Comparison of ENCODE assay signal across 8 cellular contexts in the genomic region with DNA sequence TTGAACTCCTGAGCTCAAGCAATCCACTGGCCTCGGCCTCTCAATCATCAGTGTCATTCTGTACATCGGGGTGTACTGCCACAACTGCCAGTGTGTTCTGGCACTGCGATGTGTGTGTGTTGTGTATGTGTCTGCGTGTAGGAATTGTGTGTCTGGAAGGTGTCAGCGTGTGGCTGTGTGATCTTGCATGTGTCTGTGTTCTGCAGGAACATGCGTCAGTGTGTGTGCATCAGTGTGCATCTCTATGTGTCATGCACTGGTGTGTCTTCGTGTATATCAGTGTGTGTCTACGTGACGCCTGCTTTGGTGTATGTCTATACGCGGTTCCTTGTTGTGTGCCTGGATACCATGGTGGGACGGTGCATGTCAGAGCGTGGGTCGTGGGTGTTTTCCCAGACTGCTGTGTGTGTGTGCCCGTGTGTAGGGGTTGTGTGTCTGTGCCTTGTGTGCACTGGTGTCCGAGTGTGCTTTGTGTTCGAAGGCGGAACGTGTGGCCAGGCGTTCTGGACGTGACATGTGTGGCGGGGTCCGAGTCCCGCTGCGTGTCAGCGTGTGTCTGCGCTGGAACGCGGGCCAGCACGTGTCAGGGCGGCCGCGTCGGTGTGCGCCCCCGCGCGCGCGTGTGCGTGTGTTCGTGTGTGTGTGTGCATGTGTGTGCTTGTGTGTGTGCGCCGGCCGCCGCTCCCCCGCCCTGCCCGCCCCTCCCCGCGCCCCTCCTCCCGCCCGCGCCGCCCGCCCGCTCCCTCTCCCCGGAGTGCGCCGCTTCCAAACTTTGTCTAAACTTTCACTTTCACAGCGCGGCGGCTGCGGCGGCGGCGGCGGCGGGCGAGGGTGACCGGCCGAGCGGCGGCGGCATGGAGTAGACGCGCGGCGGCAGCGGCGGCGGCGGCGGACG. TPM values are rescaled to one million over a fixed set of nuclear protein-coding genes. Genes with fewer than 3 reads are reported as not detected.
DNase-seq lines count a peak whose midpoint lies in the region; ATAC-seq, FAIRE-seq and TF ChIP-seq lines count a peak whose summit lies in the region.

A gene (plus strand): TSS at position 775 of the 895 bp plus-strand sequence. CDS start 363 bp downstream, outside the sequence.

- WGBS in thyroid gland, 2 donors = 31 to 45% methylated on average over 24 to 31 of the region's 84 CpGs

- H3K27me3 ChIP-seq in Panc1 (ENCODE audit: control insufficient read depth, insufficient read depth, low read length) (no peaks in the 10 kb centered on the region), neural cell (ENCODE audit: insufficient read depth, low read depth, low read length) (peaks cover 80% of the 10 kb centered on the region), thyroid gland (no peaks in the 10 kb centered on the region)

- in situ Hi-C loops in Panc1 (cut with HindIII; ENCODE audit: low pct_unique_long_range_greater_than_20kb, low sequenced_read_pairs) = no loop called here

- DNase-seq in GM18507 (ENCODE audit: extremely low spot score, insufficient read length, low read depth) (peak; percentile 33), Panc1 (ENCODE audit: low read depth, low spot score) (no peak), activated gamma-delta T cell (lab: John Stamatoyannopoulos, UW) (peak; percentile 44), fibroblast of the aortic adventitia (ENCODE audit: low read depth) (peak; percentile 62), thyroid gland (peak; percentile 72 to 79)

- no peaks in the 10 kb centered on the region for H3K9me3 ChIP-seq in Panc1 (ENCODE audit: control insufficient read depth, insufficient read depth, low read depth, low read length)
- no peaks in the 10 kb centered on the region for H3K9me3 ChIP-seq in neural cell (ENCODE audit: low read length)
- H3K9me3 ChIP-seq in thyroid gland = no peaks in the 10 kb centered on the region

- no peak for TF ChIP-seq EP300 in neural cell (conservative IDR thresholded peaks at IDR 0.05; ENCODE audit: poor library complexity, severe bottlenecking)

- no peak for TF ChIP-seq RAD21 in neural cell (conservative IDR thresholded peaks at IDR 0.05)

- H3K4me1 ChIP-seq in Panc1 (ENCODE audit: control insufficient read depth, insufficient read depth, low read length) (peaks cover 16% of the 10 kb centered on the region), thyroid gland (peaks cover 20 to 28% of the 10 kb centered on the region in 2 donors)

- H3F3A ChIP-seq in neural cell (ENCODE audit: insufficient read depth, low read length, poor library complexity, severe bottlenecking) = no peaks in the 10 kb centered on the region

- no peaks in the 10 kb centered on the region for H4K20me1 ChIP-seq in neural cell (ENCODE audit: insufficient read depth)

- no peaks in the 10 kb centered on the region for H3K9me2 ChIP-seq in neural cell (ENCODE audit: insufficient read depth, low read length)

- H3K79me2 ChIP-seq in neural cell (replicated peaks; ENCODE audit: insufficient read depth, low read length) = no peaks in the 10 kb centered on the region

- no TSS peak for BruUV-seq in Panc1 (replicated peaks; lab: Mats Ljungman, UMichigan)

- CTCF ChIA-PET in Panc1 (lab: Charles Lee) = no interaction called here

- ATAC-seq in Panc1 (peak; percentile 54), GM19324 (IDR thresholded peaks at IDR 0.05; ENCODE audit: low FRiP score, unreplicated experiment) (no peak), HG02870 (IDR thresholded peaks at IDR 0.05; ENCODE audit: unreplicated experiment) (no peak)

- peak within 1 kb of the TSS; percentile 55 to 58 for H3K4me3 ChIP-seq in Panc1 (ENCODE audit: low read depth in 2 of 2, low read length in 2 of 2)
- peak within 1 kb of the TSS; percentile 93 for H3K4me3 ChIP-seq in fibroblast of the aortic adventitia (ENCODE audit: low read depth, low read length)
- H3K4me3 ChIP-seq in neural cell (ENCODE audit: low read length) = peak within 1 kb of the TSS; percentile 62
- H3K4me3 ChIP-seq in thyroid gland (replicated peaks in 1 of 3) = peak within 1 kb of the TSS; percentile 53 to 86 (median 78)

- POLR2A ChIA-PET in Panc1 (lab: Charles Lee) = interaction anchor here (0.6 kb wide), 1 partner anchor 122 kb away, joined by 3 read pairs; a partner anchor contains a TSS

- no peak within 1 kb of the TSS for H3K4me2 ChIP-seq in neural cell (ENCODE audit: low read length)

- H3K9ac ChIP-seq in neural cell (ENCODE audit: low read length) = no peak within 1 kb of the TSS

- peak within 1 kb of the TSS; percentile 83 for H3K27ac ChIP-seq in Panc1 (ENCODE audit: low read length)
- H3K27ac ChIP-seq in neural cell (ENCODE audit: low read length) = no peak within 1 kb of the TSS
- peak within 1 kb of the TSS; percentile 79 to 87 (median 81) for H3K27ac ChIP-seq in thyroid gland

- H2AFZ ChIP-seq in neural cell (ENCODE audit: low read depth, low read length) = no peak within 1 kb of the TSS

- no peaks in the 10 kb centered on the region for H3K36me3 ChIP-seq in Panc1 (ENCODE audit: control insufficient read depth, insufficient read depth, low read length)
- no peaks in the 10 kb centered on the region for H3K36me3 ChIP-seq in neural cell (ENCODE audit: insufficient read depth, low read length)
- H3K36me3 ChIP-seq in thyroid gland = no peaks in the 10 kb centered on the region

- FAIRE-seq in GM18507 (lab: Jason Lieb, UNC) = no peak

- peak in 1 of 2 donors; percentile 40 for TF ChIP-seq POLR2A in thyroid gland (IDR thresholded peaks at IDR 0.05)

- no peak for TF ChIP-seq CTCF in Panc1 (IDR thresholded peaks at IDR 0.05)
- TF ChIP-seq CTCF in fibroblast of the aortic adventitia (IDR thresholded peaks at IDR 0.05; ENCODE audit: insufficient read depth, low read length) = no peak
- TF ChIP-seq CTCF in neural cell (IDR thresholded peaks at IDR 0.05; ENCODE audit: poor library complexity, severe bottlenecking) = no peak
- TF ChIP-seq CTCF in thyroid gland (IDR thresholded peaks at IDR 0.05) = no peak

- intact Hi-C loops in Panc1 (cut with micrococcal nuclease; ENCODE audit: unreplicated experiment) = no loop called here
- intact Hi-C loops in thyroid gland (cut with DNase I) = no loop called here

TF ChIP-seq in neural cell, 6 proteins besides CTCF, POLR2A, EP300 and RAD21:
- TF ChIP-seq MXI1 (conservative IDR thresholded peaks at IDR 0.05; ENCODE audit: poor library complexity, severe bottlenecking) (peak; percentile 30), SMC3 (conservative IDR thresholded peaks at IDR 0.05; ENCODE audit: poor library complexity) (no peak), EZH2 (IDR thresholded peaks at IDR 0.05; ENCODE audit: borderline replicate concordance, insufficient read depth, low read length, poor library complexity, severe bottlenecking) (no peak)
- TF ChIP-seq, protein P1, sequence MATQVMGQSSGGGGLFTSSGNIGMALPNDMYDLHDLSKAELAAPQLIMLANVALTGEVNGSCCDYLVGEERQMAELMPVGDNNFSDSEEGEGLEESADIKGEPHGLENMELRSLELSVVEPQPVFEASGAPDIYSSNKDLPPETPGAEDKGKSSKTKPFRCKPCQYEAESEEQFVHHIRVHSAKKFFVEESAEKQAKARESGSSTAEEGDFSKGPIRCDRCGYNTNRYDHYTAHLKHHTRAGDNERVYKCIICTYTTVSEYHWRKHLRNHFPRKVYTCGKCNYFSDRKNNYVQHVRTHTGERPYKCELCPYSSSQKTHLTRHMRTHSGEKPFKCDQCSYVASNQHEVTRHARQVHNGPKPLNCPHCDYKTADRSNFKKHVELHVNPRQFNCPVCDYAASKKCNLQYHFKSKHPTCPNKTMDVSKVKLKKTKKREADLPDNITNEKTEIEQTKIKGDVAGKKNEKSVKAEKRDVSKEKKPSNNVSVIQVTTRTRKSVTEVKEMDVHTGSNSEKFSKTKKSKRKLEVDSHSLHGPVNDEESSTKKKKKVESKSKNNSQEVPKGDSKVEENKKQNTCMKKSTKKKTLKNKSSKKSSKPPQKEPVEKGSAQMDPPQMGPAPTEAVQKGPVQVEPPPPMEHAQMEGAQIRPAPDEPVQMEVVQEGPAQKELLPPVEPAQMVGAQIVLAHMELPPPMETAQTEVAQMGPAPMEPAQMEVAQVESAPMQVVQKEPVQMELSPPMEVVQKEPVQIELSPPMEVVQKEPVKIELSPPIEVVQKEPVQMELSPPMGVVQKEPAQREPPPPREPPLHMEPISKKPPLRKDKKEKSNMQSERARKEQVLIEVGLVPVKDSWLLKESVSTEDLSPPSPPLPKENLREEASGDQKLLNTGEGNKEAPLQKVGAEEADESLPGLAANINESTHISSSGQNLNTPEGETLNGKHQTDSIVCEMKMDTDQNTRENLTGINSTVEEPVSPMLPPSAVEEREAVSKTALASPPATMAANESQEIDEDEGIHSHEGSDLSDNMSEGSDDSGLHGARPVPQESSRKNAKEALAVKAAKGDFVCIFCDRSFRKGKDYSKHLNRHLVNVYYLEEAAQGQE (IDR thresholded peaks at IDR 0.05; ENCODE audit: borderline replicate concordance) = no peak

RNA-seq across cellular contexts. Expression of the gene that starts here (rescaled TPM):
- total RNA-seq in Panc1 (2021; ENCODE audit: unreplicated experiment) (144 TPM), fibroblast of the aortic adventitia (ENCODE audit: low replicate concordance) (68.0 and 160 TPM in 2 replicates), thyroid gland (10 to 100 TPM; 38.8 to 70.2 (median 62.4) TPM)
- polyA plus RNA-seq in Panc1 (2012; ENCODE audit: insufficient read length) = 107 TPM
- not detected in 2 replicates for polyA plus RNA-seq in neural cell
- not detected in 2 replicates for polyA minus RNA-seq in neural cell
